Comparison of ENCODE assay signal across 1 cellular context in genomic region chr2:201074996-201075395, GRCh38.
TF ChIP-seq lines count a peak whose summit lies in the region.

No MANE protein-coding gene starts in this region.

TF ChIP-seq in WTC11, 78 proteins besides CTCF, POLR2A, EP300 and RAD21 (continued from another document):
- no peak for TF ChIP-seq PRDM15 (CRISPR knock-in tag; IDR thresholded peaks at IDR 0.05)
- no peak for TF ChIP-seq JUN (CRISPR knock-in tag; IDR thresholded peaks at IDR 0.05)
